18 cellular contexts compared by ENCODE assay signal in genomic region chr3:15288331-15288726, GRCh38. TPM values are rescaled to one million over a fixed set of nuclear protein-coding genes. Genes with fewer than 3 reads are reported as not detected.
DNase-seq lines count a peak whose midpoint lies in the region; ATAC-seq and TF ChIP-seq lines count a peak whose summit lies in the region.
"Had no signal": no experiment of that assay in that cellular context is flagged by ENCODE, and none has a peak within 500 bp of the region (broad histone marks: within the 10 kb centered on the region; RNA-seq: fewer than 3 reads in every experiment).

No MANE protein-coding gene starts in this region.

- no peak overlapping the region for H3K4me3 ChIP-seq in left lung
- no peak overlapping the region for H3K4me3 ChIP-seq in spleen
- H3K4me3 ChIP-seq in WERI-Rb-1 (ENCODE audit: low read depth, low read length): no peak overlapping the region
- H3K4me3 ChIP-seq: colonic mucosa, HAP-1 had no signal

- H3K27ac Mint-ChIP-seq in CD14-positive monocyte (peak overlapping the region; percentile 96 to 100 (median 98)), T-helper 17 cell (peak overlapping the region; percentile 93)
- H3K27ac Mint-ChIP-seq: WTC11 had no signal

- H3K27me3 ChIP-seq in left lung (no peaks in the 10 kb centered on the region), spleen (replicated peaks in 1 of 7) (no peaks in the 10 kb centered on the region), WERI-Rb-1 (ENCODE audit: insufficient read depth, low read depth, severe bottlenecking) (no peaks in the 10 kb centered on the region)
- H3K27me3 ChIP-seq: colonic mucosa had no signal

- H3K4me1 ChIP-seq in left lung (peaks cover 24 to 89% of the 10 kb centered on the region in 2 donors), spleen (peaks cover 28 to 99% (median 74%) of the 10 kb centered on the region in 6 donors)
- H3K4me1 ChIP-seq: colonic mucosa, HAP-1 had no signal

- peaks cover 0 to 6% of the 10 kb centered on the region in 2 donors for H3K36me3 ChIP-seq in left lung
- peaks cover 0 to 33% (median 0%) of the 10 kb centered on the region in 6 donors for H3K36me3 ChIP-seq in spleen
- peaks cover 16% of the 10 kb centered on the region for H3K36me3 ChIP-seq in WERI-Rb-1
- H3K36me3 ChIP-seq: colonic mucosa, HAP-1 had no signal

- H3K4me3 Mint-ChIP-seq in CD14-positive monocyte (peak overlapping the region in 1 of 2 donors; percentile 7), T-helper 17 cell (peak overlapping the region; percentile 59)
- H3K4me3 Mint-ChIP-seq: WTC11 had no signal

- ATAC-seq in T-helper 17 cell (no peak), left lung (no peak)
- ATAC-seq: WTC11 had no signal

- intact Hi-C loops in CD14-positive monocyte (cut with micrococcal nuclease) (loop anchor here (2.0 to 5.0 kb wide), 2 partner anchors 16 to 341 kb away; partner anchors contain the start of gene NR2C2 (in 1 of the 2)), left lung (cut with DNase I) (no loop called here), spleen (cut with DNase I; ENCODE audit: low total_unique reads) (no loop called here)

- H3K27ac ChIP-seq in left lung (peak overlapping the region; percentile 46 to 83), spleen (peak overlapping the region in 7 of 8 donors; percentile 4 to 93 (median 70)), WERI-Rb-1 (no peak overlapping the region)
- H3K27ac ChIP-seq: colonic mucosa had no signal

- H3K9me3 Mint-ChIP-seq in CD14-positive monocyte: peaks cover 0 to 2% (median 0%) of the 10 kb centered on the region in 7 donors

- H3K4me1 Mint-ChIP-seq in CD14-positive monocyte (peaks cover 73% of the 10 kb centered on the region), T-helper 17 cell (peaks cover 72% of the 10 kb centered on the region)

- no peak for TF ChIP-seq POLR2A in spleen (IDR thresholded peaks at IDR 0.05)

- no peaks in the 10 kb centered on the region for H3K9me3 ChIP-seq in T-helper 17 cell (ENCODE audit: control insufficient read depth, low read length, poor library complexity, severe bottlenecking)
- H3K9me3 ChIP-seq in left lung: no peaks in the 10 kb centered on the region
- H3K9me3 ChIP-seq in spleen: no peaks in the 10 kb centered on the region
- no peaks in the 10 kb centered on the region for H3K9me3 ChIP-seq in WERI-Rb-1 (ENCODE audit: severe bottlenecking)
- H3K9me3 ChIP-seq: colonic mucosa, HAP-1 had no signal

- DNase-seq in CD14-positive monocyte (ENCODE audit: low spot score) (peak; percentile 41), T-helper 17 cell (no peak), left lung (no peak), spleen (no peak), DMS153 (lab: John Stamatoyannopoulos, UW) (no peak), WERI-Rb-1 (no peak), NCI-H82 (lab: John Stamatoyannopoulos, UW) (no peak), DMS79 treated with DMSO at 0.1 percent for 48 hours (lab: John Stamatoyannopoulos, UW) (no peak)
- DNase-seq: activated gamma-delta T cell treated with Interleukin-2 at 50 U/mL for 16 hours; colonic mucosa; islet precursor cell; midbrain; NCI-H1436 treated with DMSO at 0.1 percent for 48 hours; NCI-H345; stimulated activated naive CD4-positive, alpha-beta T cell treated with Interleukin-2 at 50 U/mL for 16 hours; T-helper 1 cell had no signal

- H3K27me3 Mint-ChIP-seq in CD14-positive monocyte (ENCODE audit: low read depth in 3 of 3): peaks cover 0 to 3% (median 0%) of the 10 kb centered on the region in 3 donors
- H3K27me3 Mint-ChIP-seq in T-helper 17 cell: no peaks in the 10 kb centered on the region

- no peak for TF ChIP-seq CTCF in CD14-positive monocyte (IDR thresholded peaks at IDR 0.05)
- TF ChIP-seq CTCF in left lung (IDR thresholded peaks at IDR 0.05): no peak
- TF ChIP-seq CTCF in spleen (IDR thresholded peaks at IDR 0.05 in 8 of 11, conservative IDR thresholded peaks at IDR 0.05 in 3 of 11): no peak
- TF ChIP-seq CTCF in WERI-Rb-1 (IDR thresholded peaks at IDR 0.05; ENCODE audit: low read depth, low read length): no peak

- peaks cover 60 to 64% of the 10 kb centered on the region in 2 donors for H3K36me3 Mint-ChIP-seq in CD14-positive monocyte
- no peaks in the 10 kb centered on the region for H3K36me3 Mint-ChIP-seq in T-helper 17 cell (ENCODE audit: low read depth)
- H3K36me3 Mint-ChIP-seq: WTC11 had no signal

- WGBS in spleen, 5 donors: 90 to 98% (median 96%) methylated on average over 9 of the region's 9 CpGs

RNA-seq across cellular contexts. Expression of gene SH3BP5, which starts 44.1 kb away (rescaled TPM):
- polyA plus RNA-seq in CD14-positive monocyte (10 to 100 TPM; 10.7 to 22.8 TPM), spleen (10 to 100 TPM; 36.4 to 46.0 (median 39.7) TPM)
- total RNA-seq in T-helper 17 cell (10 to 100 TPM; 50.7 to 78.4 TPM), left lung (10 to 100 TPM; 53.3 to 62.2 TPM), spleen (10 to 100 TPM; 46.6 to 75.0 (median 62.3) TPM)

Comparison
In these comparisons a context has a peak if more than half of its experiments do, and no peak if none do; other contexts are left out.
1. intact Hi-C loops: an anchor here in CD14-positive monocyte (2.0 to 5.0 kb wide); none called in left lung and spleen.